In the genomic region with DNA sequence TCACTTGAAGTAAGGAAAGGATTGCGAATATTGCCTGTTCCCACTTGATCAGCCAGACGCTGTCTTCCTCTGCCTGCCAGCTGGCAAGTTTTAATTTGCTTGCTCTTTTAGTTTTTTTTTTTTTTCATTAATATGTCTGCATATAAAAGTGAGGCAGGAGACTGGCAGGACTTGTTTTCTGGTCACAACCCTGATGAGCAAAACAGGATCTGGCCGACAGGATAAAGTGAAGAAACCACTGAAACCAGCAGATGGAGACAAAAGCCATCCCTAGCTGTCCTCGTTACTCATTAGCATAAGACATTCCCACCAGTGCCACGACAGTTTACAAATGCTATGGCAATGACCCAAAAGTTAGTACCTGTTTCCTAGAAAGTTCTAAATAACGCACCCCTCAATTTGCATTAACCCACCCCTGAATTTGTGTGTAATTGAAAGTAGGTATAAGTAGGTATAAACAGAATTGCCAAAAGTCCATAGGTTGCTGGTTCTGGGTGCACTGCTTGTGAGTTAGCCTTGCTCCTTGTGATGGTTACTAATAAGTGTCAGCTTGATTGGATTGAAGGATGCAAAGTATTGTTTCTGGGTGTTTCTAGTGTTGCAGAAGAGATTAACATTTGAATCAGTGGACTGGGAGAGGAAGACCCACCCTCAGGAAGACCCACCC, we compare ENCODE assay signal across 8 cellular contexts.
DNase-seq lines count a peak whose midpoint lies in the region; ATAC-seq lines count a peak whose summit lies in the region.

No MANE protein-coding gene starts in this region.

- ATAC-seq in GM21737 (IDR thresholded peaks at IDR 0.05; ENCODE audit: unreplicated experiment) (no peak), HG02798 (IDR thresholded peaks at IDR 0.05; ENCODE audit: poor library complexity, unreplicated experiment) (no peak)

- DNase-seq in activated CD4-positive, alpha-beta T cell treated with anti-CD3 and anti-CD28 coated beads for 4 hours: peak; percentile 3 to 6
- DNase-seq in activated CD4-positive, alpha-beta T cell treated with anti-CD3 and anti-CD28 coated beads, Interleukin-2, amount 50 U/mL, for 48 hours: no peak
- DNase-seq in NCI-H2107 treated with DMSO at 0.1 percent for 48 hours (lab: John Stamatoyannopoulos, UW; ENCODE audit: unreplicated experiment): peak; percentile 69
- DNase-seq in astrocyte of the hippocampus (ENCODE audit: low read depth, low spot score): peak; percentile 54
- peak; percentile 43 for DNase-seq in left kidney (ENCODE audit: low read depth, low spot score)
- no peak for DNase-seq in activated effector memory CD4-positive, alpha-beta T cell treated with Interleukin-2 at 50 U/mL for 16 hours

Comparison
In these comparisons a context has a peak if more than half of its experiments do, and no peak if none do; other contexts are left out.
1. DNase-seq: peak in activated CD4-positive, alpha-beta T cell treated with anti-CD3 and anti-CD28 coated beads for 4 hours (2 of 2), NCI-H2107 treated with DMSO at 0.1 percent for 48 hours (single experiment), astrocyte of the hippocampus (single experiment) and left kidney (single experiment); none in activated CD4-positive, alpha-beta T cell treated with anti-CD3 and anti-CD28 coated beads, Interleukin-2, amount 50 U/mL, for 48 hours (0 of 2) and activated effector memory CD4-positive, alpha-beta T cell treated with Interleukin-2 at 50 U/mL for 16 hours (single experiment).